Comparison of ENCODE assay signal across 8 cellular contexts in the genomic region with DNA sequence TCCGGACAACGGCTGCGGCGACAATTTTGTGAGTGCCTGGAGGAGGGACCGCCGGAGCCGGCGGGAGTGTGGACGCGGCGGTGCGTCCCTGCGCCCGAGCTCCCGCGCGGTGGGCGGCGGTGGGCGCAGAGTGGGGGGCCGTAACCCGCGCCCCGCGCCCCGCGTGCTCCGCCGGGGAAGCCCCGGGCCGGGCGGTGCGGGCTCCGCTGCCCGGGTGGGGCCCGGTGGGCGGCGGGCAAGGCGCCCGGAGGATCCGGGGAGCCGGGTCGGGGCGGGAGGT. TPM values are rescaled to one million over a fixed set of nuclear protein-coding genes. Genes with fewer than 3 reads are reported as not detected.
DNase-seq lines count a peak whose midpoint lies in the region; ATAC-seq and TF ChIP-seq lines count a peak whose summit lies in the region.

No MANE protein-coding gene starts in this region.

- TF ChIP-seq CTCF in GM12865 (IDR thresholded peaks at IDR 0.05; ENCODE audit: insufficient read depth, low read depth, low read length, missing control alignments) (no peak), IMR-90 (conservative IDR thresholded peaks at IDR 0.05; ENCODE audit: low read depth, low read length) (no peak)

- no peaks in the 10 kb centered on the region for H3K9me1 ChIP-seq in IMR-90 (ENCODE audit: insufficient read depth, low read length)

- H3K27ac Mint-ChIP-seq in dendritic cell treated with granulocyte-macrophage colony-stimulating factor and Interleukin-4, amounts not matched to agents 40 ng/mL and 50 ng/mL, for 4 days = peak overlapping the region; percentile 68

- peak; percentile 28; the same call in 1 of the 2 replicates for ATAC-seq in IMR-90 (ENCODE audit: low read depth)
- ATAC-seq in GM19023 (IDR thresholded peaks at IDR 0.05; ENCODE audit: unreplicated experiment) = no peak

- no peak overlapping the region for H2BK15ac ChIP-seq in IMR-90 (ENCODE audit: low read depth, low read length)

- POLR2A ChIA-PET in IMR-90 (lab: Charles Lee; ENCODE audit: unreplicated experiment) = interaction anchor here (0.9 kb wide), 1 partner anchor 31 kb away, joined by 3 read pairs; no protein-coding TSS in a partner anchor

- 0% methylated on average over 3 of the region's 44 CpGs; no CpG with 5 or more reads in 1 of the 2 experiments for WGBS in IMR-90 (ENCODE audit: extremely low coverage in 2 of 2, insufficient read length in 1 of 2), 2 experiments

- dilution Hi-C loops in IMR-90 (cut with HindIII; ENCODE audit: low sequenced_read_pairs, unreplicated experiment) = no loop called here

- H3K4me2 ChIP-seq in IMR-90 (ENCODE audit: low read depth, low read length) = peak overlapping the region; percentile 82

- H3K9me3 ChIP-seq in IMR-90 (ENCODE audit: control insufficient read depth, insufficient read depth, low read length) (no peaks in the 10 kb centered on the region), neuron (ENCODE audit: low read length) (no peaks in the 10 kb centered on the region)

- H3K27me3 Mint-ChIP-seq in dendritic cell treated with granulocyte-macrophage colony-stimulating factor and Interleukin-4, amounts not matched to agents 40 ng/mL and 50 ng/mL, for 4 days = peaks cover 26% of the 10 kb centered on the region

- H3K14ac ChIP-seq in IMR-90 (replicated peaks; ENCODE audit: low read depth, low read length) = no peak overlapping the region

- CTCF ChIA-PET in IMR-90 (lab: Yijun Ruan, JAX) = interaction anchor here (1.2 kb wide), 1 partner anchor 38 kb away, joined by 3 read pairs; no protein-coding TSS in a partner anchor

- no peaks in the 10 kb centered on the region for H4K20me1 ChIP-seq in IMR-90 (ENCODE audit: insufficient read depth, low read length)

- no peak overlapping the region for H4K91ac ChIP-seq in IMR-90 (ENCODE audit: insufficient read depth, low read depth, low read length)

- H3K27me3 ChIP-seq in IMR-90 (ENCODE audit: control insufficient read depth, insufficient read depth, low read length) (no peaks in the 10 kb centered on the region), neuron (ENCODE audit: insufficient read depth, low read length) (no peaks in the 10 kb centered on the region)

- peaks cover 9% of the 10 kb centered on the region in 2 experiments; a peak in 2 of 4 replicates for H3K79me1 ChIP-seq in IMR-90 (ENCODE audit: low read depth in 1 of 2, low read length in 2 of 2)

- peak overlapping the region; percentile 56 for H3K4me3 ChIP-seq in GM12865 (ENCODE audit: low read depth, low read length)
- peak overlapping the region; percentile 98 for H3K4me3 ChIP-seq in IMR-90 (ENCODE audit: insufficient read depth, low read depth, low read length)
- peak overlapping the region; percentile 64 for H3K4me3 ChIP-seq in neuron (ENCODE audit: low read length)

- peaks cover 6% of the 10 kb centered on the region for H3K36me3 Mint-ChIP-seq in dendritic cell treated with granulocyte-macrophage colony-stimulating factor and Interleukin-4, amounts not matched to agents 40 ng/mL and 50 ng/mL, for 4 days (ENCODE audit: low read depth)

- H3K18ac ChIP-seq in IMR-90 (ENCODE audit: low read depth, low read length) = peak overlapping the region; percentile 48

- H3K23ac ChIP-seq in IMR-90 (ENCODE audit: low read depth, low read length) = no peak overlapping the region

- in situ Hi-C loops in IMR-90 (cut with MboI; ENCODE audit: low sequenced_read_pairs) = no loop called here

- H4K8ac ChIP-seq in IMR-90 (ENCODE audit: low read depth in 2 of 2, low read length in 2 of 2) = no peak overlapping the region

- 0 out of 2 replicates have a peak overlapping the region, but pooled peaks have one; percentile 35 for H4K5ac ChIP-seq in IMR-90 (ENCODE audit: low read depth, low read length)

- H2BK5ac ChIP-seq in IMR-90 (ENCODE audit: low read depth, low read length, poor library complexity, severe bottlenecking) = peak overlapping the region; percentile 19

- H3K27ac ChIP-seq in IMR-90 (ENCODE audit: insufficient read depth, low read length) = peak overlapping the region; percentile 68

- intact Hi-C loops in IMR-90 (cut with micrococcal nuclease) = no loop called here
- intact Hi-C loops in dendritic cell treated with granulocyte-macrophage colony-stimulating factor and Interleukin-4, amounts not matched to agents 40 ng/mL and 50 ng/mL, for 4 days (cut with micrococcal nuclease) = no loop called here

- H3K36me3 ChIP-seq in IMR-90 (ENCODE audit: control insufficient read depth, insufficient read depth, low read length) (no peaks in the 10 kb centered on the region), neuron (ENCODE audit: insufficient read depth, low read length) (no peaks in the 10 kb centered on the region)

- H3K4me1 ChIP-seq in IMR-90 (ENCODE audit: control insufficient read depth, insufficient read depth, low read length) = peaks cover 3% of the 10 kb centered on the region
- H3K4me1 ChIP-seq in neuron (ENCODE audit: insufficient read depth, low read length) = peaks cover 9% of the 10 kb centered on the region

- H2AFZ ChIP-seq in IMR-90 (replicated peaks; ENCODE audit: low read length, poor library complexity) (peak overlapping the region; percentile 94), neuron (ENCODE audit: low read depth, low read length) (peak overlapping the region; percentile 80)

- no peak overlapping the region for H3K56ac ChIP-seq in IMR-90 (ENCODE audit: extremely low read depth, insufficient read depth, low read length)

- no peak overlapping the region for H2BK120ac ChIP-seq in IMR-90 (ENCODE audit: low read depth, low read length)

- peaks cover 11% of the 10 kb centered on the region for H3K4me1 Mint-ChIP-seq in dendritic cell treated with granulocyte-macrophage colony-stimulating factor and Interleukin-4, amounts not matched to agents 40 ng/mL and 50 ng/mL, for 4 days (ENCODE audit: low read depth)

- BruUV-seq in IMR-90 (replicated peaks; lab: Mats Ljungman, UMichigan) = no TSS peak

- H2BK20ac ChIP-seq in IMR-90 (ENCODE audit: low read depth, low read length) = no peak overlapping the region

- no peak overlapping the region for H3K4ac ChIP-seq in IMR-90 (ENCODE audit: low read depth, low read length)

- no peak for TF ChIP-seq RAD21 in IMR-90 (IDR thresholded peaks at IDR 0.05; ENCODE audit: low read length)

- peak overlapping the region; percentile 81 for H3K9ac ChIP-seq in IMR-90 (ENCODE audit: low read depth, low read length)

- no peak for DNase-seq in GM12865 (ENCODE audit: low read depth)
- no peak for DNase-seq in IMR-90
- no peak for DNase-seq in HuH-7 (ENCODE audit: low spot score)
- DNase-seq in SHP77 treated with DMSO at 0.1 percent for 48 hours (lab: John Stamatoyannopoulos, UW) = no peak
- DNase-seq in DMS53 (lab: John Stamatoyannopoulos, UW) = no peak

- no peaks in the 10 kb centered on the region for H3K9me3 Mint-ChIP-seq in dendritic cell treated with granulocyte-macrophage colony-stimulating factor and Interleukin-4, amounts not matched to agents 40 ng/mL and 50 ng/mL, for 4 days

- TF ChIP-seq POLR2A in IMR-90 (IDR thresholded peaks at IDR 0.05; ENCODE audit: low read depth, low read length) = no peak

- peak overlapping the region; percentile 82 for H2AK9ac ChIP-seq in IMR-90 (replicated peaks; ENCODE audit: low read depth, low read length, poor library complexity)

- H3K4me3 Mint-ChIP-seq in dendritic cell treated with granulocyte-macrophage colony-stimulating factor and Interleukin-4, amounts not matched to agents 40 ng/mL and 50 ng/mL, for 4 days = peak overlapping the region; percentile 96

- H2AK5ac ChIP-seq in IMR-90 (ENCODE audit: low read depth, low read length) = no peak overlapping the region

TF ChIP-seq in IMR-90, 13 proteins besides CTCF, POLR2A, EP300 and RAD21:
- no peak for TF ChIP-seq NFE2L2 (IDR thresholded peaks at IDR 0.05; ENCODE audit: low read depth, low read length)
- no peak for TF ChIP-seq MAFK (IDR thresholded peaks at IDR 0.05; ENCODE audit: low read depth, low read length)
- TF ChIP-seq FOS (IDR thresholded peaks at IDR 0.05; ENCODE audit: low read depth, low read length) = no peak
- TF ChIP-seq, protein P1, sequence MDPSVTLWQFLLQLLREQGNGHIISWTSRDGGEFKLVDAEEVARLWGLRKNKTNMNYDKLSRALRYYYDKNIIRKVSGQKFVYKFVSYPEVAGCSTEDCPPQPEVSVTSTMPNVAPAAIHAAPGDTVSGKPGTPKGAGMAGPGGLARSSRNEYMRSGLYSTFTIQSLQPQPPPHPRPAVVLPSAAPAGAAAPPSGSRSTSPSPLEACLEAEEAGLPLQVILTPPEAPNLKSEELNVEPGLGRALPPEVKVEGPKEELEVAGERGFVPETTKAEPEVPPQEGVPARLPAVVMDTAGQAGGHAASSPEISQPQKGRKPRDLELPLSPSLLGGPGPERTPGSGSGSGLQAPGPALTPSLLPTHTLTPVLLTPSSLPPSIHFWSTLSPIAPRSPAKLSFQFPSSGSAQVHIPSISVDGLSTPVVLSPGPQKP (IDR thresholded peaks at IDR 0.05; ENCODE audit: borderline replicate concordance, low read depth, low read length) = no peak
- TF ChIP-seq MXI1 (IDR thresholded peaks at IDR 0.05; ENCODE audit: borderline replicate concordance, low read depth, low read length) = no peak
- TF ChIP-seq RFX5 (IDR thresholded peaks at IDR 0.05; ENCODE audit: low read depth, low read length) = no peak
- TF ChIP-seq RCOR1 (IDR thresholded peaks at IDR 0.05; ENCODE audit: insufficient replicate concordance, low read length) = no peak
- no peak for TF ChIP-seq CEBPB (IDR thresholded peaks at IDR 0.05; ENCODE audit: low read depth, low read length)
- no peak for TF ChIP-seq SMC3 (IDR thresholded peaks at IDR 0.05; ENCODE audit: low read depth, low read length)
- TF ChIP-seq USF2 (IDR thresholded peaks at IDR 0.05; ENCODE audit: low read depth, low read length) = no peak

RNA-seq across cellular contexts. Expression of gene MTURN, which starts 0.4 kb away (rescaled TPM):
- total RNA-seq in IMR-90 (2012; rRNA removed) = 5.6 and 7.8 TPM in 2 replicates
- polyA plus RNA-seq in IMR-90 (2012; rRNA removed) = 2.4 and 2.8 TPM in 2 replicates
- 0.79 and 1.4 TPM in 2 replicates for polyA plus RNA-seq in IMR-90 (2012; cell fraction: cytosol; rRNA removed)
- polyA plus RNA-seq in IMR-90 (2012; cell fraction: nucleus; rRNA removed; ENCODE audit: low replicate concordance) = 2.5 and 6.5 TPM in 2 replicates
